Comparison of ENCODE assay signal across 20 cellular contexts in genomic region chr14:70836946-70837345, GRCh38. TPM values are rescaled to one million over a fixed set of nuclear protein-coding genes. Genes with fewer than 3 reads are reported as not detected.
A peak's percentile ranks its signal among the peaks of the same experiment; 100 is the strongest.
DNase-seq lines count a peak whose midpoint lies in the region; ATAC-seq, FAIRE-seq and TF ChIP-seq lines count a peak whose summit lies in the region.
"Had no signal": no experiment of that assay in that cellular context is flagged by ENCODE, and none has a peak within 500 bp of the region (broad histone marks: within the 10 kb centered on the region; RNA-seq: fewer than 3 reads in every experiment).

No MANE protein-coding gene starts in this region.

- FAIRE-seq in GM12878 (lab: Jason Lieb, UNC), result peak; percentile 27
- FAIRE-seq: GM12892, H54 had no signal

- H3K9ac ChIP-seq in PC-3 (ENCODE audit: low read length), result no peak overlapping the region
- H3K9ac ChIP-seq in GM12878 (ENCODE audit: control insufficient read depth, insufficient read depth, low read length), result no peak overlapping the region

- CTCF ChIA-PET in PC-3 (lab: Charles Lee), result no interaction called here
- CTCF ChIA-PET in GM12878 (lab: Yijun Ruan, JAX), result no interaction called here

- no TSS peak for BruUV-seq in PC-3 (replicated peaks; lab: Mats Ljungman, UMichigan)
- BruUV-seq in GM12878 (replicated peaks; lab: Mats Ljungman, UMichigan), result no TSS peak

- peak; percentile 83 for ATAC-seq in PC-3
- no peak for ATAC-seq in GM12878

- no peak overlapping the region for H3K27ac ChIP-seq in PC-3 (ENCODE audit: low read length)
- H3K27ac ChIP-seq in GM12878 (ENCODE audit: control insufficient read depth, insufficient read depth), result no peak overlapping the region
- no peak overlapping the region for H3K27ac ChIP-seq in left ventricle myocardium inferior (replicated peaks)

- no peak for TF ChIP-seq POLR2A in GM12878 (IDR thresholded peaks at IDR 0.05; ENCODE audit: low read depth, low read length)

- H3K4me1 Mint-ChIP-seq in progenitor cell of endocrine pancreas (ENCODE audit: low read depth), result no peaks in the 10 kb centered on the region
- H3K4me1 Mint-ChIP-seq: CD4-positive, alpha-beta memory T cell had no signal

- H3K9me2 ChIP-seq in PC-3 (replicated peaks; ENCODE audit: low read length), result no peaks in the 10 kb centered on the region

- H3K4me1 ChIP-seq in PC-3 (ENCODE audit: insufficient read depth, low read length), result peaks cover 11% of the 10 kb centered on the region; the same call in 1 of the 2 replicates
- no peaks in the 10 kb centered on the region for H3K4me1 ChIP-seq in GM12878 (ENCODE audit: control insufficient read depth, insufficient read depth, low read length)
- H3K4me1 ChIP-seq in left ventricle myocardium inferior, result peaks cover 14% of the 10 kb centered on the region
- H3K4me1 ChIP-seq: HAP-1 had no signal

- peaks cover 14% of the 10 kb centered on the region for H3K9me3 Mint-ChIP-seq in progenitor cell of endocrine pancreas (ENCODE audit: low read depth)

- no peak overlapping the region for H3K4me2 ChIP-seq in PC-3 (ENCODE audit: low read length)
- no peak overlapping the region for H3K4me2 ChIP-seq in GM12878 (ENCODE audit: control insufficient read depth, insufficient read depth)

- no peak overlapping the region for H3K4me3 Mint-ChIP-seq in progenitor cell of endocrine pancreas (ENCODE audit: low read depth)
- H3K4me3 Mint-ChIP-seq: CD4-positive, alpha-beta memory T cell; HFFc6 had no signal

- no peaks in the 10 kb centered on the region for H3F3A ChIP-seq in PC-3 (ENCODE audit: low read length, unreplicated experiment)

- POLR2A ChIA-PET in PC-3 (lab: Charles Lee; ENCODE audit: unreplicated experiment), result no interaction called here
- POLR2A ChIA-PET in GM12878 (lab: Charles Lee), result no interaction called here

- H3K27me3 ChIP-seq in PC-3 (ENCODE audit: low read length) (no peaks in the 10 kb centered on the region), GM12878 (replicated peaks in 1 of 2; ENCODE audit: control insufficient read depth in 2 of 2, insufficient read depth in 2 of 2, low read length in 1 of 2) (no peaks in the 10 kb centered on the region), left ventricle myocardium inferior (ENCODE audit: low read depth) (no peaks in the 10 kb centered on the region)

- in situ Hi-C loops in GM12878 (cut with MboI), result no loop called here

- TF ChIP-seq CTCF in PC-3 (conservative IDR thresholded peaks at IDR 0.05; ENCODE audit: low read depth, low read length) (no peak), GM12878 (IDR thresholded peaks at IDR 0.05 in 2 of 3, conservative IDR thresholded peaks at IDR 0.05 in 1 of 3; ENCODE audit: control insufficient read depth in 2 of 3, extremely low read depth in 1 of 3, insufficient read depth in 1 of 3, low read depth in 3 of 3, low read length in 3 of 3) (no peak), progenitor cell of endocrine pancreas (IDR thresholded peaks at IDR 0.05; ENCODE audit: unreplicated experiment) (no peak), left ventricle myocardium inferior (IDR thresholded peaks at IDR 0.05; ENCODE audit: borderline replicate concordance) (no peak)

- H3K9me3 ChIP-seq in PC-3 (ENCODE audit: low read length), result no peaks in the 10 kb centered on the region
- no peaks in the 10 kb centered on the region; the same call in 2 of the 3 replicates for H3K9me3 ChIP-seq in GM12878 (replicated peaks; ENCODE audit: control insufficient read depth, insufficient read depth, low read length)
- no peaks in the 10 kb centered on the region for H3K9me3 ChIP-seq in left ventricle myocardium inferior (replicated peaks)
- H3K9me3 ChIP-seq: HAP-1 had no signal

- H3K4me3 ChIP-seq in PC-3 (ENCODE audit: low read length) (no peak overlapping the region), GM12878 (no peak overlapping the region), left ventricle myocardium inferior (no peak overlapping the region)
- H3K4me3 ChIP-seq: HAP-1 had no signal

- H4K20me1 ChIP-seq in PC-3 (ENCODE audit: low read length) (no peaks in the 10 kb centered on the region), GM12878 (ENCODE audit: control insufficient read depth, insufficient read depth) (no peaks in the 10 kb centered on the region)

- no peak for TF ChIP-seq EP300 in GM12878 (IDR thresholded peaks at IDR 0.05; ENCODE audit: borderline replicate concordance in 1 of 2, control insufficient read depth in 1 of 2, low read depth in 2 of 2, low read length in 2 of 2)

- DNase-seq in PC-3, result peak; percentile 47
- DNase-seq in GM12878 (ENCODE audit: low read depth, low spot score), result no peak
- DNase-seq in foreskin melanocyte, result peak; percentile 78
- DNase-seq in progenitor cell of endocrine pancreas (ENCODE audit: low spot score, unreplicated experiment), result no peak
- no peak for DNase-seq in mucosa of gallbladder (ENCODE audit: low spot score)
- DNase-seq in NCI-H2227 treated with DMSO at 0.1 percent for 48 hours (lab: John Stamatoyannopoulos, UW), result no peak
- no peak for DNase-seq in left ventricle myocardium inferior
- DNase-seq: 8988T; C1 segment of cervical spinal cord; Calu3; CD4-positive, alpha-beta memory T cell; COR-L47; DMS53; DMS79 treated with DMSO at 0.1 percent for 48 hours; GF-D8; GOT3; HFFc6 had no signal

- H3K36me3 ChIP-seq in PC-3 (ENCODE audit: low read depth, low read length), result no peaks in the 10 kb centered on the region
- no peaks in the 10 kb centered on the region for H3K36me3 ChIP-seq in GM12878 (ENCODE audit: control insufficient read depth in 2 of 2, insufficient read depth in 2 of 2, low read length in 1 of 2)
- H3K36me3 ChIP-seq in left ventricle myocardium inferior, result no peaks in the 10 kb centered on the region
- H3K36me3 ChIP-seq: HAP-1 had no signal

- no peaks in the 10 kb centered on the region for H3K36me3 Mint-ChIP-seq in progenitor cell of endocrine pancreas (ENCODE audit: insufficient read depth)

- intact Hi-C loops in PC-3 (cut with micrococcal nuclease), result no loop called here
- intact Hi-C loops in GM12878 (cut with micrococcal nuclease; ENCODE audit: unreplicated experiment), result no loop called here
- intact Hi-C loops in left ventricle myocardium inferior (cut with micrococcal nuclease), result no loop called here

- H2AFZ ChIP-seq in PC-3 (ENCODE audit: low read length) (no peak overlapping the region), GM12878 (ENCODE audit: control insufficient read depth, low read depth, low read length) (no peak overlapping the region)

- no peak for TF ChIP-seq RAD21 in GM12878 (IDR thresholded peaks at IDR 0.05; ENCODE audit: insufficient read depth, low read depth, low read length)

- H3K27me3 Mint-ChIP-seq in progenitor cell of endocrine pancreas, result no peaks in the 10 kb centered on the region

- H3K79me2 ChIP-seq in PC-3 (ENCODE audit: low read length), result no peaks in the 10 kb centered on the region
- H3K79me2 ChIP-seq in GM12878 (ENCODE audit: control insufficient read depth, insufficient read depth, low read length), result no peaks in the 10 kb centered on the region

- SMC1A ChIA-PET in GM12878 (lab: Charles Lee; ENCODE audit: uncharacterized antibody, unreplicated experiment), result no interaction called here

- RAD21 ChIA-PET in GM12878 (lab: Charles Lee; ENCODE audit: unreplicated experiment), result no interaction called here

- H3K27ac Mint-ChIP-seq in progenitor cell of endocrine pancreas, result peak overlapping the region; percentile 6
- H3K27ac Mint-ChIP-seq: CD4-positive, alpha-beta memory T cell; HFFc6 had no signal

TF ChIP-seq in GM12878, 131 proteins besides CTCF, POLR2A, EP300 and RAD21 (continues in another document):
- TF ChIP-seq ZBTB11 (CRISPR knock-in tag; IDR thresholded peaks at IDR 0.05), result no peak

RNA-seq across cellular contexts. Expression of gene MAP3K9, which starts 27.6 kb away (rescaled TPM):
- 13.4 and 14.3 TPM in 2 replicates for total RNA-seq in PC-3 (2014; rRNA removed)
- 8.9 and 12.9 TPM in 2 replicates for total RNA-seq in GM12878 (2013; cell fraction: nucleolus; rRNA removed)
- 3.2 and 4.8 TPM in 2 replicates for total RNA-seq in GM12878 (2014; rRNA removed)
- 3.3 TPM in 2 replicates for total RNA-seq in GM12878 (2014; rRNA removed; fragmentation: Illumina TruSeq; extraction: Trizol)
- total RNA-seq in GM12878 (2021), result 7.5 and 7.9 TPM in 2 replicates
- 1.9 TPM for polyA plus RNA-seq in GM12878 (2011; ENCODE audit: low read depth)
- 1.6 and 2.8 TPM in 2 replicates for polyA plus RNA-seq in GM12878 (2011; rRNA removed)
- 2.3 and 2.4 TPM in 2 replicates for polyA plus RNA-seq in GM12878 (2011; cell fraction: cytosol; rRNA removed)
- 3.9 and 5.0 TPM in 2 replicates for polyA plus RNA-seq in GM12878 (2011; cell fraction: nucleus; rRNA removed)
- 2.9 and 3.3 TPM in 2 replicates for polyA plus RNA-seq in GM12878 (2012)
- 3.4 and 4.1 TPM in 2 replicates for polyA plus RNA-seq in GM12878 (2014; fragmentation: Illumina TruSeq; extraction: Trizol)
- under 1 TPM; 0.48 to 0.58 TPM for polyA plus RNA-seq in GM12878 (2014; fragmentation: Nextera tagmentation; extraction: Ambion mirVana)
- 3.0 and 3.3 TPM in 2 replicates for polyA plus RNA-seq in GM12878 (2014; rRNA removed)
- polyA plus RNA-seq in GM12878 (2016; fragmentation: Nextera tagmentation; extraction: Ambion mirVana), result 1 to 10 TPM; 1.3 TPM
- 4.7 and 5.1 TPM in 2 replicates for polyA minus RNA-seq in GM12878 (2011; rRNA and poly(A)+ RNA removed)
- polyA minus RNA-seq in GM12878 (2011; cell fraction: cytosol; rRNA and poly(A)+ RNA removed), result 1.7 and 1.8 TPM in 2 replicates
- polyA minus RNA-seq in GM12878 (2011; cell fraction: nucleus; rRNA and poly(A)+ RNA removed), result 2.2 and 3.8 TPM in 2 replicates
- 27.6 and 31.8 TPM in 2 replicates for total RNA-seq in progenitor cell of endocrine pancreas
- 9.9 TPM for total RNA-seq in mucosa of gallbladder
- 1.9 TPM for total RNA-seq in left ventricle myocardium inferior

Comparison
In these comparisons a context has a peak if more than half of its experiments do, and no peak if none do; other contexts are left out.
1. DNase-seq: peak in PC-3 (single experiment) and foreskin melanocyte (single experiment); none in GM12878 (single experiment), progenitor cell of endocrine pancreas (single experiment), mucosa of gallbladder (single experiment), NCI-H2227 treated with DMSO at 0.1 percent for 48 hours (single experiment) and left ventricle myocardium inferior (single experiment).